ENCODE assay signal across 37 cellular contexts in the genomic region with DNA sequence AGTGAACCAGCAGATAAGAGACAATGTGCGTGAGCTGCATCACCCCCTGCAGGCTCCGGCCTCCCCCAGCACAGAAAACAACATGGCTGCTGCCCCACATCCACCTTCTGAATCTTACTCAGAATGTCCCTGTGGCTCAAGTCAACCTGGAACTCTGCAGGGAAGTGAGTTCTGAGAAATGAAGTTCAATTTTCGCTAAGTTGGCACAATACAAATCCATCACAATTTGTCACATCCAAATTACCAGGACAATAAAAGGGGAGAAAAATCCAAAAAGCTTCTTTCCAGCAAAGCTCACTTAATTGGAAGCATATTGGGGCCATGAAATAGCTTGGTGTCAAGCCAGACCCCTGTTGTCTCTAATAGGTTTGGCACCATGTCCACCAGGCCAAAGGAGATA. TPM values are rescaled to one million over a fixed set of nuclear protein-coding genes. Genes with fewer than 3 reads are reported as not detected.
"Had no signal": no experiment of that assay in that cellular context is flagged by ENCODE, and none has a peak within 500 bp of the region (broad histone marks: within the 10 kb centered on the region; RNA-seq: fewer than 3 reads in every experiment).

No MANE protein-coding gene starts in this region.

- H3K4me3 ChIP-seq: esophagus squamous epithelium, gastrocnemius medialis, heart left ventricle had no signal

- H3K27me3 ChIP-seq: brain microvascular endothelial cell, foreskin keratinocyte, gastrocnemius medialis, heart left ventricle had no signal

- H3K36me3 Mint-ChIP-seq: activated CD4-positive, alpha-beta memory T cell treated with anti-CD3 and anti-CD28 coated beads for 36 hours; activated CD8-positive, alpha-beta memory T cell treated with anti-CD3 and anti-CD28 coated beads, Interleukin-2, amount 10 ng/mL, durations not matched to agents 7 days and 5 days; activated naive CD8-positive, alpha-beta T cell had no signal

- H3K9me3 Mint-ChIP-seq: activated CD4-positive, alpha-beta T cell treated with anti-CD3 and anti-CD28 coated beads, Interleukin-2, amount 10 ng/mL, durations not matched to agents 24 days and 14 days; activated T-cell treated with anti-CD3 and anti-CD28 coated beads, Interleukin-2, amount 50 U/mL, for 4 hours; central memory CD8-positive, alpha-beta T cell; effector memory CD8-positive, alpha-beta T cell had no signal

- H3K4me1 ChIP-seq: esophagus squamous epithelium, foreskin keratinocyte, gastrocnemius medialis, heart left ventricle had no signal

- DNase-seq: activated CD4-positive, alpha-beta memory T cell treated with anti-CD3 and anti-CD28 coated beads for 36 hours; activated CD4-positive, alpha-beta T cell treated with anti-CD3 and anti-CD28 coated beads for 36 hours; activated CD4-positive, alpha-beta T cell treated with anti-CD3 and anti-CD28 coated beads, Interleukin-2, amount 10 ng/mL, durations not matched to agents 24 days and 14 days; activated CD4-positive, CD25-positive, alpha-beta regulatory T cell; activated CD4-positive, CD25-positive, alpha-beta regulatory T cell treated with anti-CD3 and anti-CD28 coated beads, Interleukin-2, amount 50 U/mL, for 72 hours; activated CD8-positive, alpha-beta memory T cell treated with anti-CD3 and anti-CD28 coated beads, Interleukin-2, amount 10 ng/mL, durations not matched to agents 7 days and 5 days; activated CD8-positive, alpha-beta memory T cell treated with anti-CD3 and anti-CD28 coated beads, Interleukin-2, amount 50 U/mL, for 4 hours; activated CD8-positive, alpha-beta T cell treated with anti-CD3 and anti-CD28 coated beads, Interleukin-2, amount 10 ng/mL, durations not matched to agents 7 days and 5 days; activated effector memory CD4-positive, alpha-beta T cell treated with Interleukin-2 at 50 U/mL for 16 hours; activated gamma-delta T cell treated with Interleukin-2 at 50 U/mL for 16 hours; activated naive CD4-positive, alpha-beta T cell treated with anti-CD3 and anti-CD28 coated beads, Interleukin-2, amount 50 U/mL, for 16 hours; activated naive CD4-positive, alpha-beta T cell treated with Interleukin-2 at 50 U/mL for 16 hours; activated T-cell treated with anti-CD3 and anti-CD28 coated beads, Interleukin-2, amount 50 U/mL, for 4 hours; amniotic stem cell; brain microvascular endothelial cell; cortex of kidney; dermis blood vessel endothelial cell; effector CD4-positive, alpha-beta T cell; effector memory CD8-positive, alpha-beta T cell; esophagus squamous epithelium; foreskin keratinocyte; gastrocnemius medialis; glutamatergic neuron; heart left ventricle; T-helper 2 cell had no signal

- H3K9me3 ChIP-seq: esophagus squamous epithelium, gastrocnemius medialis had no signal

- H3K4me3 Mint-ChIP-seq: activated CD4-positive, alpha-beta memory T cell treated with anti-CD3 and anti-CD28 coated beads for 36 hours; activated CD4-positive, alpha-beta T cell treated with anti-CD3 and anti-CD28 coated beads for 36 hours; activated CD4-positive, alpha-beta T cell treated with anti-CD3 and anti-CD28 coated beads, Interleukin-2, amount 10 ng/mL, durations not matched to agents 24 days and 14 days; activated CD8-positive, alpha-beta memory T cell treated with anti-CD3 and anti-CD28 coated beads, Interleukin-2, amount 10 ng/mL, durations not matched to agents 7 days and 5 days; activated CD8-positive, alpha-beta T cell treated with anti-CD3 and anti-CD28 coated beads, Interleukin-2, amount 10 ng/mL, durations not matched to agents 7 days and 5 days; activated naive CD8-positive, alpha-beta T cell; activated T-cell treated with anti-CD3 and anti-CD28 coated beads, Interleukin-2, amount 50 U/mL, for 4 hours; activated T-helper 17 cell treated with anti-CD3 and anti-CD28 coated beads, Interleukin-2, amount 50 U/mL, for 72 hours; central memory CD8-positive, alpha-beta T cell; effector memory CD8-positive, alpha-beta T cell had no signal

- H3K4me1 Mint-ChIP-seq: activated CD4-positive, alpha-beta T cell treated with anti-CD3 and anti-CD28 coated beads for 36 hours; activated CD4-positive, alpha-beta T cell treated with anti-CD3 and anti-CD28 coated beads, Interleukin-2, amount 10 ng/mL, durations not matched to agents 24 days and 14 days; activated CD8-positive, alpha-beta memory T cell treated with anti-CD3 and anti-CD28 coated beads, Interleukin-2, amount 10 ng/mL, durations not matched to agents 7 days and 5 days; activated T-helper 17 cell treated with anti-CD3 and anti-CD28 coated beads, Interleukin-2, amount 50 U/mL, for 72 hours; central memory CD8-positive, alpha-beta T cell had no signal

- H3K27ac ChIP-seq: brain microvascular endothelial cell, epithelial cell of prostate, esophagus squamous epithelium, foreskin keratinocyte, gastrocnemius medialis, heart left ventricle had no signal

- H3K36me3 ChIP-seq: brain microvascular endothelial cell, esophagus squamous epithelium, gastrocnemius medialis, heart left ventricle had no signal

- H3K27ac Mint-ChIP-seq: activated CD4-positive, alpha-beta memory T cell treated with anti-CD3 and anti-CD28 coated beads for 36 hours; activated CD4-positive, alpha-beta T cell treated with anti-CD3 and anti-CD28 coated beads for 36 hours; activated CD4-positive, alpha-beta T cell treated with anti-CD3 and anti-CD28 coated beads, Interleukin-2, amount 10 ng/mL, durations not matched to agents 24 days and 14 days; activated CD8-positive, alpha-beta memory T cell treated with anti-CD3 and anti-CD28 coated beads, Interleukin-2, amount 10 ng/mL, durations not matched to agents 7 days and 5 days; activated CD8-positive, alpha-beta T cell treated with anti-CD3 and anti-CD28 coated beads, Interleukin-2, amount 10 ng/mL, durations not matched to agents 7 days and 5 days; activated naive CD8-positive, alpha-beta T cell; activated T-helper 17 cell treated with anti-CD3 and anti-CD28 coated beads, Interleukin-2, amount 50 U/mL, for 72 hours; effector memory CD8-positive, alpha-beta T cell had no signal

- ATAC-seq: activated CD4-positive, alpha-beta T cell treated with anti-CD3 and anti-CD28 coated beads for 36 hours; activated CD8-positive, alpha-beta memory T cell treated with anti-CD3 and anti-CD28 coated beads, Interleukin-2, amount 10 ng/mL, durations not matched to agents 7 days and 5 days; activated CD8-positive, alpha-beta T cell treated with anti-CD3 and anti-CD28 coated beads, Interleukin-2, amount 10 ng/mL, durations not matched to agents 7 days and 5 days; activated T-cell treated with anti-CD3 and anti-CD28 coated beads, Interleukin-2, amount 50 U/mL, for 4 hours; activated T-helper 17 cell treated with anti-CD3 and anti-CD28 coated beads, Interleukin-2, amount 50 U/mL, for 72 hours; effector memory CD8-positive, alpha-beta T cell; foreskin keratinocyte; gastrocnemius medialis; heart left ventricle had no signal

RNA-seq across cellular contexts. Expression of gene CLEC19A, which starts 38.1 kb away (rescaled TPM):
- total RNA-seq: activated CD4-positive, alpha-beta memory T cell treated with anti-CD3 and anti-CD28 coated beads for 36 hours; activated CD4-positive, alpha-beta T cell treated with anti-CD3 and anti-CD28 coated beads for 36 hours; activated CD4-positive, alpha-beta T cell treated with anti-CD3 and anti-CD28 coated beads, Interleukin-2, amount 10 ng/mL, durations not matched to agents 24 days and 14 days; activated CD8-positive, alpha-beta memory T cell treated with anti-CD3 and anti-CD28 coated beads for 36 hours; activated CD8-positive, alpha-beta memory T cell treated with anti-CD3 and anti-CD28 coated beads, Interleukin-2, amount 10 ng/mL, durations not matched to agents 7 days and 5 days; activated CD8-positive, alpha-beta T cell treated with anti-CD3 and anti-CD28 coated beads, Interleukin-2, amount 10 ng/mL, durations not matched to agents 7 days and 5 days; activated T-cell treated with anti-CD3 and anti-CD28 coated beads, Interleukin-2, amount 50 U/mL, for 4 hours; activated T-helper 17 cell treated with anti-CD3 and anti-CD28 coated beads, Interleukin-2, amount 50 U/mL, for 72 hours; astrocyte; bronchial epithelial cell; cardiac septum; chondrocyte; dermis blood vessel endothelial cell; endothelial cell of umbilical vein; esophagus squamous epithelium; foreskin keratinocyte; gastrocnemius medialis; heart left ventricle; T-helper 1 cell treated with Interleukin-12 subunit alpha and Interleukin-12 subunit beta and Interleukin-4 antibody, amounts not matched to agents 30 ng/mL and 1 ng/mL, for 36 hours had no signal
- polyA plus RNA-seq: endothelial cell of umbilical vein, esophagus, foreskin keratinocyte, heart left ventricle had no signal
